Comparison of ENCODE assay signal across 6 cellular contexts in the genomic region with DNA sequence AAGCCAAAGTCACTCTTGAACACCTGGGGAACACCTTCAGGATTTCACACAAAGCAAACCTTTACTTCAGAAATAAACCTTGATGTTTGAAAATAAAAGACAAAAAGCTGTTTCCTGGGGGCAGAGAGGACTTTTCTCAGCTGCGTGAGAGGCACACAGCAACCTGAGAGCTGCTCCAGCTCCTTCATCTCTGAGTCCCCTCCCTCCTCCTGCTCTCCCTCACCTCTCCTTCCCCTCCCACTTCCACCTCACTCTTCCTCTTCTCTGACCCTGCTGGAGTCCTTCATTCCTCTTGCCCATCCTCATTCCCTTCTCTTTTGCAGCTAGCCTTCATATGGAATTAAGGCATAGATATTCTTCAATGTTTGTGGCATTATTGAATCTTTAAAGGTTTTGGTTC.
"Had no signal": no experiment of that assay in that cellular context is flagged by ENCODE, and none has a peak within 500 bp of the region (broad histone marks: within the 10 kb centered on the region; RNA-seq: fewer than 3 reads in every experiment).

No MANE protein-coding gene starts in this region.

- H3K4me1 ChIP-seq: HAP-1 had no signal

- DNase-seq: GM23248, HFFc6, IMR-90 had no signal

- H3K9me3 ChIP-seq: HAP-1 had no signal

- H3K4me3 Mint-ChIP-seq: HFFc6 had no signal

- H3K27ac Mint-ChIP-seq: HFFc6 had no signal

- H3K36me3 ChIP-seq: HAP-1 had no signal

- H3K9ac ChIP-seq: GM23248 had no signal

- H3K27ac ChIP-seq: GM23248 had no signal

- ATAC-seq: HCT116, K562 had no signal

- H3K4me3 ChIP-seq: GM23248, HAP-1, K562 had no signal

- H3K9me3 Mint-ChIP-seq: HFFc6 had no signal

- H2AFZ ChIP-seq: GM23248 had no signal
